Comparison of ENCODE assay signal across 10 cellular contexts in genomic region chr7:73706122-73707044, GRCh38. TPM values are rescaled to one million over a fixed set of nuclear protein-coding genes. Genes with fewer than 3 reads are reported as not detected.
DNase-seq lines count a peak whose midpoint lies in the region; ATAC-seq and TF ChIP-seq lines count a peak whose summit lies in the region.
"Had no signal": no experiment of that assay in that cellular context is flagged by ENCODE, and none has a peak within 500 bp of the region (broad histone marks: within the 10 kb centered on the region; RNA-seq: fewer than 3 reads in every experiment).

No MANE protein-coding gene starts in this region.

- DNase-seq in COR-L47 (lab: John Stamatoyannopoulos, UW), result peak; percentile 23
- peak; percentile 54 for DNase-seq in activated naive CD4-positive, alpha-beta T cell treated with anti-CD3 and anti-CD28 coated beads, Interleukin-2, amount 50 U/mL, for 16 hours
- DNase-seq in GM19240 (ENCODE audit: insufficient read length, low spot score), result no peak
- DNase-seq in progenitor cell of endocrine pancreas (ENCODE audit: low spot score, unreplicated experiment), result no peak
- no peak for DNase-seq in GM23338 (ENCODE audit: low spot score)

- peaks cover 40% of the 10 kb centered on the region for H3K4me1 Mint-ChIP-seq in nephron
- H3K4me1 Mint-ChIP-seq in progenitor cell of endocrine pancreas (ENCODE audit: low read depth), result no peaks in the 10 kb centered on the region
- H3K4me1 Mint-ChIP-seq in GM23338, result peaks cover 33% of the 10 kb centered on the region

- H2AFZ ChIP-seq in GM23338, result no peak overlapping the region

- no peak for TF ChIP-seq CTCF in nephron (IDR thresholded peaks at IDR 0.05; ENCODE audit: unreplicated experiment in 3 of 3)
- no peak for TF ChIP-seq CTCF in progenitor cell of endocrine pancreas (IDR thresholded peaks at IDR 0.05; ENCODE audit: unreplicated experiment)
- TF ChIP-seq CTCF in GM23338 (conservative IDR thresholded peaks at IDR 0.05; ENCODE audit: low read depth in 2 of 2), result no peak

- no peaks in the 10 kb centered on the region for H3K36me3 ChIP-seq in GM23338 (ENCODE audit: insufficient read depth)

- H3K27ac Mint-ChIP-seq in nephron, result peak overlapping the region; percentile 30 to 81 (median 59)
- H3K27ac Mint-ChIP-seq in progenitor cell of endocrine pancreas, result no peak overlapping the region
- no peak overlapping the region for H3K27ac Mint-ChIP-seq in GM23338

- H3K4me2 ChIP-seq in GM23338, result no peak overlapping the region

- H3F3A ChIP-seq in GM23338 (replicated peaks; ENCODE audit: low read depth), result 0 out of 2 replicates have a peak, but pooled peaks cover 5% of the 10 kb centered on the region

- peak overlapping the region in 2 of 3 experiments; percentile 21 to 59 for H3K4me3 Mint-ChIP-seq in nephron
- no peak overlapping the region for H3K4me3 Mint-ChIP-seq in progenitor cell of endocrine pancreas (ENCODE audit: low read depth)
- H3K4me3 Mint-ChIP-seq in GM23338, result no peak overlapping the region
- H3K4me3 Mint-ChIP-seq: T-cell had no signal

- H3K27me3 Mint-ChIP-seq in nephron (ENCODE audit: low read depth) (no peaks in the 10 kb centered on the region), progenitor cell of endocrine pancreas (no peaks in the 10 kb centered on the region), GM23338 (ENCODE audit: insufficient read depth, low read depth, poor library complexity) (peaks cover 14% of the 10 kb centered on the region)
- H3K27me3 Mint-ChIP-seq: T-cell had no signal

- H3K27ac ChIP-seq in GM23338 (ENCODE audit: low read depth), result no peak overlapping the region

- no peaks in the 10 kb centered on the region for H3K9me2 ChIP-seq in GM23338 (ENCODE audit: insufficient read depth)

- no peaks in the 10 kb centered on the region for H3K9me3 Mint-ChIP-seq in nephron
- H3K9me3 Mint-ChIP-seq in progenitor cell of endocrine pancreas (ENCODE audit: low read depth), result no peaks in the 10 kb centered on the region
- no peaks in the 10 kb centered on the region; the same call in 2 of the 3 replicates for H3K9me3 Mint-ChIP-seq in GM23338
- H3K9me3 Mint-ChIP-seq: T-cell had no signal

- H3K4me3 ChIP-seq in GM23338, result no peak overlapping the region

- no peaks in the 10 kb centered on the region for H3K27me3 ChIP-seq in GM23338 (ENCODE audit: insufficient read depth)

- no peaks in the 10 kb centered on the region for H3K79me2 ChIP-seq in GM23338 (replicated peaks; ENCODE audit: insufficient read depth)

- H3K4me1 ChIP-seq in GM23338 (ENCODE audit: insufficient read depth), result peaks cover 15% of the 10 kb centered on the region

- peak; percentile 52 for ATAC-seq in HG03432 (IDR thresholded peaks at IDR 0.05; ENCODE audit: unreplicated experiment)
- ATAC-seq in GM23338, result no peak
- no peak for ATAC-seq in GM19023 (IDR thresholded peaks at IDR 0.05; ENCODE audit: unreplicated experiment)
- ATAC-seq: HepG2 had no signal

- peaks cover 10% of the 10 kb centered on the region for H3K36me3 Mint-ChIP-seq in nephron (ENCODE audit: low read depth)
- peaks cover 14% of the 10 kb centered on the region for H3K36me3 Mint-ChIP-seq in progenitor cell of endocrine pancreas (ENCODE audit: insufficient read depth)
- H3K36me3 Mint-ChIP-seq in GM23338 (ENCODE audit: low read depth), result peaks cover 10% of the 10 kb centered on the region

- H4K20me1 ChIP-seq in GM23338 (replicated peaks; ENCODE audit: insufficient read depth), result no peaks in the 10 kb centered on the region

TF ChIP-seq in GM23338, 12 proteins besides CTCF, POLR2A, EP300 and RAD21 (continues in another document):
- TF ChIP-seq EZH2phosphoT487 (IDR thresholded peaks at IDR 0.05; ENCODE audit: unreplicated experiment) (no peak), JUNB (IDR thresholded peaks at IDR 0.05; ENCODE audit: unreplicated experiment) (no peak), ZNF331 (CRISPR knock-in tag; IDR thresholded peaks at IDR 0.05; ENCODE audit: low read depth) (no peak), ZNF462 (CRISPR knock-in tag; IDR thresholded peaks at IDR 0.05) (no peak), NANOG (IDR thresholded peaks at IDR 0.05; ENCODE audit: borderline replicate concordance) (no peak), ETS1 (IDR thresholded peaks at IDR 0.05) (no peak), STAT1 (IDR thresholded peaks at IDR 0.05; ENCODE audit: unreplicated experiment) (no peak)

RNA-seq across cellular contexts. Expression of gene STX1A, which starts 13.1 kb away (rescaled TPM):
- 40.9 and 46.6 TPM in 2 replicates for total RNA-seq in progenitor cell of endocrine pancreas
- 9.4 and 19.8 TPM in 2 replicates for total RNA-seq in GM23338 (2014; rRNA removed; shearing (Covaris generic))
- polyA plus RNA-seq in GM23338 (2016; fragmentation: Nextera tagmentation; extraction: Ambion mirVana), result 9.1 and 11.7 TPM in 2 replicates

RNA-seq across cellular contexts. Expression of gene BUD23, which starts 23.0 kb away (rescaled TPM):
- 57.9 and 58.8 TPM in 2 replicates for total RNA-seq in progenitor cell of endocrine pancreas
- total RNA-seq in GM23338 (2014; rRNA removed; shearing (Covaris generic)), result 57.2 and 62.1 TPM in 2 replicates
- 117 and 129 TPM in 2 replicates for polyA plus RNA-seq in GM23338 (2016; fragmentation: Nextera tagmentation; extraction: Ambion mirVana)

RNA-seq across cellular contexts. Expression of gene DNAJC30, which starts 23.1 kb away (rescaled TPM):
- 10.4 and 11.1 TPM in 2 replicates for total RNA-seq in progenitor cell of endocrine pancreas
- total RNA-seq in GM23338 (2014; rRNA removed; shearing (Covaris generic)), result 1.3 and 2.8 TPM in 2 replicates
- 5.2 and 5.6 TPM in 2 replicates for polyA plus RNA-seq in GM23338 (2016; fragmentation: Nextera tagmentation; extraction: Ambion mirVana)

RNA-seq across cellular contexts. Expression of gene ABHD11, which starts 32.2 kb away (rescaled TPM):
- 62.9 and 69.7 TPM in 2 replicates for total RNA-seq in progenitor cell of endocrine pancreas
- 16.3 and 24.6 TPM in 2 replicates for total RNA-seq in GM23338 (2014; rRNA removed; shearing (Covaris generic))
- 18.0 and 18.7 TPM in 2 replicates for polyA plus RNA-seq in GM23338 (2016; fragmentation: Nextera tagmentation; extraction: Ambion mirVana)

RNA-seq across cellular contexts. Expression of gene VPS37D, which starts 38.8 kb away (rescaled TPM):
- 15.0 and 15.6 TPM in 2 replicates for total RNA-seq in progenitor cell of endocrine pancreas
- 5.6 and 7.0 TPM in 2 replicates for total RNA-seq in GM23338 (2014; rRNA removed; shearing (Covaris generic))
- 1.8 and 2.2 TPM in 2 replicates for polyA plus RNA-seq in GM23338 (2016; fragmentation: Nextera tagmentation; extraction: Ambion mirVana)

Comparison
In these comparisons a context has a peak if more than half of its experiments do, and no peak if none do; other contexts are left out.
1. DNase-seq: peak in COR-L47 (single experiment) and activated naive CD4-positive, alpha-beta T cell treated with anti-CD3 and anti-CD28 coated beads, Interleukin-2, amount 50 U/mL, for 16 hours (single experiment); none in GM19240 (single experiment), progenitor cell of endocrine pancreas (single experiment) and GM23338 (single experiment).
2. H3K27ac Mint-ChIP-seq: peak in nephron (3 of 3); none in progenitor cell of endocrine pancreas (single experiment) and GM23338 (single experiment).
3. H3K4me3 Mint-ChIP-seq: peak in nephron (2 of 3); none in progenitor cell of endocrine pancreas (single experiment) and GM23338 (single experiment).